ENCODE assay signal across 7 cellular contexts in genomic region chr2:95121495-95122196, GRCh38. TPM values are rescaled to one million over a fixed set of nuclear protein-coding genes. Genes with fewer than 3 reads are reported as not detected.
DNase-seq lines count a peak whose midpoint lies in the region; ATAC-seq and TF ChIP-seq lines count a peak whose summit lies in the region.

TSS of gene MRPS5 (minus strand) at chr2:95121808. CDS start at chr2:95121791, 17 bp downstream.

- 0% methylated on average over 76 of the region's 76 CpGs for WGBS in sigmoid colon, 2 donors

- TF ChIP-seq EP300 in sigmoid colon (IDR thresholded peaks at IDR 0.05) = no peak

- peak; percentile 94 for ATAC-seq in GM18505 (IDR thresholded peaks at IDR 0.05; ENCODE audit: unreplicated experiment)
- peak; percentile 90 for ATAC-seq in HG02870 (IDR thresholded peaks at IDR 0.05; ENCODE audit: unreplicated experiment)

- H3K9me3 ChIP-seq in sigmoid colon = no peaks in the 10 kb centered on the region

- H3K4me3 ChIP-seq in sigmoid colon = peak within 1 kb of the TSS; percentile 75 to 94 (median 84)

- H3K27ac ChIP-seq in sigmoid colon = peak within 1 kb of the TSS; percentile 89 to 95 (median 92)

- TF ChIP-seq CTCF in sigmoid colon (IDR thresholded peaks at IDR 0.05) = no peak

- H3K4me1 ChIP-seq in sigmoid colon = peaks cover 0 to 35% (median 26%) of the 10 kb centered on the region in 4 donors

- TF ChIP-seq POLR2A in GM18505 (IDR thresholded peaks at IDR 0.05; ENCODE audit: borderline replicate concordance, extremely low read depth, insufficient read depth, insufficient read length) (peak; percentile 73), sigmoid colon (IDR thresholded peaks at IDR 0.05) (no peak)

- peak; percentile 3 for DNase-seq in NCI-H187 treated with DMSO at 0.1 percent for 48 hours (lab: John Stamatoyannopoulos, UW)
- peak; percentile 73 for DNase-seq in T1000 (lab: John Stamatoyannopoulos, UW)
- DNase-seq in astrocyte of the hippocampus (ENCODE audit: low read depth, low spot score) = peak; percentile 91
- DNase-seq in hypothalamus (lab: John Stamatoyannopoulos, UW) = peak; percentile 15 to 89 (median 71)
- peak; percentile 87 for DNase-seq in sigmoid colon

- intact Hi-C loops in sigmoid colon (cut with DNase I) = loop anchor here (1.0 kb wide), 2 partner anchors 39 to 86 kb away; partner anchors contain the start of gene ZNF892

- peaks cover 0 to 8% (median 0%) of the 10 kb centered on the region in 4 donors for H3K36me3 ChIP-seq in sigmoid colon

- H3K27me3 ChIP-seq in sigmoid colon = no peaks in the 10 kb centered on the region

RNA-seq across cellular contexts. Expression of gene MRPS5, which starts in this region (rescaled TPM):
- 10 to 100 TPM; 43.5 to 77.3 (median 48.3) TPM for total RNA-seq in sigmoid colon
- polyA plus RNA-seq in sigmoid colon = 10 to 100 TPM; 55.9 to 78.3 (median 70.3) TPM

Comparison
In these comparisons a context has a peak if more than half of its experiments do, and no peak if none do; other contexts are left out.
1. Peak in every context shown above with its lines: DNase-seq, ATAC-seq, H3K4me3 ChIP-seq and H3K27ac ChIP-seq.
2. DNase-seq: peak in every context shown above with its lines; median percentile 91 in astrocyte of the hippocampus; 87 in sigmoid colon; 73 in T1000; 71 in hypothalamus; 3 in NCI-H187 treated with DMSO at 0.1 percent for 48 hours.